Comparison of ENCODE assay signal across 11 cellular contexts in genomic region chr4:134935320-134935719, GRCh38.
DNase-seq lines count a peak whose midpoint lies in the region; ATAC-seq and TF ChIP-seq lines count a peak whose summit lies in the region.
"Had no signal": no experiment of that assay in that cellular context is flagged by ENCODE, and none has a peak within 500 bp of the region (broad histone marks: within the 10 kb centered on the region; RNA-seq: fewer than 3 reads in every experiment).

No MANE protein-coding gene starts in this region.

- H3K27ac ChIP-seq in dorsolateral prefrontal cortex (no peak overlapping the region), lower lobe of right lung (no peak overlapping the region)
- H3K27ac ChIP-seq: BLaER1 treated with 17β-estradiol and CSF1 and Interleukin-3, amounts not matched to agents 10 nM and 100 nM had no signal

- no peaks in the 10 kb centered on the region for H3K27me3 ChIP-seq in dorsolateral prefrontal cortex
- H3K27me3 ChIP-seq in lower lobe of right lung (ENCODE audit: low read depth): no peaks in the 10 kb centered on the region
- H3K27me3 ChIP-seq: BLaER1 treated with 17β-estradiol and CSF1 and Interleukin-3, amounts not matched to agents 10 nM and 100 nM had no signal

- intact Hi-C loops in dorsolateral prefrontal cortex (cut with DNase I) (no loop called here), lower lobe of right lung (cut with DNase I) (no loop called here)

- no peak for ATAC-seq in lower lobe of right lung
- no peak for ATAC-seq in HG02884 (IDR thresholded peaks at IDR 0.05; ENCODE audit: unreplicated experiment)

- H3K4me1 ChIP-seq in lower lobe of right lung: no peaks in the 10 kb centered on the region
- H3K4me1 ChIP-seq: BLaER1 treated with 17β-estradiol and CSF1 and Interleukin-3, amounts not matched to agents 10 nM and 100 nM had no signal

- no peak overlapping the region for H3K4me3 ChIP-seq in dorsolateral prefrontal cortex
- no peak overlapping the region for H3K4me3 ChIP-seq in lower lobe of right lung
- H3K4me3 ChIP-seq: BLaER1 treated with 17β-estradiol and CSF1 and Interleukin-3, amounts not matched to agents 10 nM and 100 nM had no signal

- TF ChIP-seq CTCF in dorsolateral prefrontal cortex (IDR thresholded peaks at IDR 0.05 in 54 of 56, conservative IDR thresholded peaks at IDR 0.05 in 2 of 56; ENCODE audit: low read depth in 1 of 56, partially characterized antibody in 56 of 56): peak in 37 of 56 donors; percentile 11 to 52 (median 34)
- TF ChIP-seq CTCF in lower lobe of right lung (IDR thresholded peaks at IDR 0.05): no peak

- H3K36me3 ChIP-seq in lower lobe of right lung: no peaks in the 10 kb centered on the region
- H3K36me3 ChIP-seq: BLaER1 treated with 17β-estradiol and CSF1 and Interleukin-3, amounts not matched to agents 10 nM and 100 nM had no signal

- H3K9me3 ChIP-seq in lower lobe of right lung: no peaks in the 10 kb centered on the region
- H3K9me3 ChIP-seq: BLaER1 treated with 17β-estradiol and CSF1 and Interleukin-3, amounts not matched to agents 10 nM and 100 nM had no signal

- peak; percentile 8 for DNase-seq in activated CD4-positive, alpha-beta T cell treated with anti-CD3 and anti-CD28 coated beads for 48 hours
- DNase-seq in activated CD4-positive, alpha-beta T cell treated with anti-CD3 and anti-CD28 coated beads, Interleukin-2, amount 50 U/mL, for 4 hours: no peak
- DNase-seq in M059J (ENCODE audit: low read depth): peak; percentile 7
- DNase-seq in dorsolateral prefrontal cortex: peak in 3 of 10 donors; percentile 17 to 31 (median 29)
- DNase-seq in renal cortical epithelial cell (ENCODE audit: low read depth): peak; percentile 2
- DNase-seq in lower lobe of right lung: no peak
- DNase-seq in NCI-H1048 (lab: John Stamatoyannopoulos, UW): no peak
- DNase-seq: activated CD4-positive, CD25-positive, alpha-beta regulatory T cell treated with anti-CD3 and anti-CD28 coated beads, Interleukin-2, amount 50 U/mL, for 72 hours; NCI-H146 had no signal

Comparison
In these comparisons a context has a peak if more than half of its experiments do, and no peak if none do; other contexts are left out.
1. DNase-seq: peak in activated CD4-positive, alpha-beta T cell treated with anti-CD3 and anti-CD28 coated beads for 48 hours (single experiment), M059J (single experiment) and renal cortical epithelial cell (single experiment); none in activated CD4-positive, alpha-beta T cell treated with anti-CD3 and anti-CD28 coated beads, Interleukin-2, amount 50 U/mL, for 4 hours (0 of 2), lower lobe of right lung (single experiment) and NCI-H1048 (single experiment).